Comparison of ENCODE assay signal across 10 cellular contexts in genomic region chr6:76682842-76683241, GRCh38.
DNase-seq lines count a peak whose midpoint lies in the region; ATAC-seq and TF ChIP-seq lines count a peak whose summit lies in the region.
"Had no signal": no experiment of that assay in that cellular context is flagged by ENCODE, and none has a peak within 500 bp of the region (broad histone marks: within the 10 kb centered on the region; RNA-seq: fewer than 3 reads in every experiment).

No MANE protein-coding gene starts in this region.

- no peak for ATAC-seq in esophagus mucosa

- POLR2A ChIA-PET in HEK293T (lab: Yijun Ruan, JAX) = no interaction called here

- CTCF ChIA-PET in HEK293T (lab: Yijun Ruan, JAX) = interaction anchor here (1.4 kb wide), 1 partner anchor 748 kb away, joined by 3 read pairs; no protein-coding TSS in a partner anchor

- DNase-seq in EH (ENCODE audit: low read depth) (peak; percentile 10), HEK293T (ENCODE audit: extremely low spot score) (peak; percentile 6), SKM-1 treated with dmso at 0.1 percent for 144 hours (lab: John Stamatoyannopoulos, UW; ENCODE audit: unreplicated experiment) (peak; percentile 36), left kidney (ENCODE audit: low read depth, low spot score) (peak; percentile 26), NCI-H2029 (lab: John Stamatoyannopoulos, UW) (no peak), NCI-H226 (no peak), NCI-H1092 treated with DMSO at 0.1 percent for 48 hours (lab: John Stamatoyannopoulos, UW) (no peak)
- DNase-seq: activated B cell treated with CpG ODN at 0.5 μM for 24 hours, stomach had no signal

TF ChIP-seq in HEK293T, 16 proteins besides CTCF, POLR2A, EP300 and RAD21:
- no peak for TF ChIP-seq BHLHE40 (IDR thresholded peaks at IDR 0.05; ENCODE audit: borderline replicate concordance)
- no peak for TF ChIP-seq FOXM1 (IDR thresholded peaks at IDR 0.05; ENCODE audit: borderline replicate concordance)
- TF ChIP-seq HDGF (IDR thresholded peaks at IDR 0.05; ENCODE audit: borderline replicate concordance) = no peak
- TF ChIP-seq LEF1 (IDR thresholded peaks at IDR 0.05; ENCODE audit: borderline replicate concordance) = no peak
- no peak for TF ChIP-seq FOXA1 (IDR thresholded peaks at IDR 0.05)
- TF ChIP-seq TARDBP (IDR thresholded peaks at IDR 0.05) = no peak
- TF ChIP-seq SUZ12 (IDR thresholded peaks at IDR 0.05) = no peak
- no peak for TF ChIP-seq CTBP1 (IDR thresholded peaks at IDR 0.05; ENCODE audit: borderline replicate concordance)
- TF ChIP-seq L3MBTL2 (conservative IDR thresholded peaks at IDR 0.05) = no peak
- TF ChIP-seq ARNT (IDR thresholded peaks at IDR 0.05) = no peak
- no peak for TF ChIP-seq PKNOX1 (IDR thresholded peaks at IDR 0.05)
- TF ChIP-seq ELF4 (IDR thresholded peaks at IDR 0.05) = no peak
- no peak for TF ChIP-seq ZNF384 (IDR thresholded peaks at IDR 0.05)
- no peak for TF ChIP-seq SP1 (IDR thresholded peaks at IDR 0.05)

Comparison
In these comparisons a context has a peak if more than half of its experiments do, and no peak if none do; other contexts are left out.
1. DNase-seq: peak in EH (single experiment), HEK293T (single experiment), SKM-1 treated with dmso at 0.1 percent for 144 hours (single experiment) and left kidney (single experiment); none in NCI-H2029 (single experiment), NCI-H226 (single experiment) and NCI-H1092 treated with DMSO at 0.1 percent for 48 hours (single experiment).